Comparison of ENCODE assay signal across 37 cellular contexts in the genomic region with DNA sequence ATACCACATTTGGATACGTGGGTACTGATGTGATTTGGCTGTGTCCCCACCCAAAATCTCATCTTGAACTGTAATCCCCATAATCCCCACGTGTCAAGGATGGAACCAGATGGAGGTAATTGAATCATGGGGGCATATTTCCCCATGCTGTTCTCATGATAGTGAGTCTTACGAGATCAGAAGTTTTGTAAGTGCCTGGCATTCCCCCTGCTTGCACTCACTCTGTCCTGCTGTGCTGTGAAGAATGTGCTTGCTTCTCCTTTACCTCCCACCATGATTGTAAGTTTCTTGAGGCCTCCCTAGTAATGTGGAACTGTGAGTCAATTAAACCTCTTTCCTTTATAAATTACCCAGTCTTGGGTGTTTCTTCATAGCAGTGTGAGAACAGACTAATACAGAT.
"Had no signal": no experiment of that assay in that cellular context is flagged by ENCODE, and none has a peak within 500 bp of the region (broad histone marks: within the 10 kb centered on the region; RNA-seq: fewer than 3 reads in every experiment).

No MANE protein-coding gene starts in this region.

- H3K4me3 ChIP-seq: Peyer's patch had no signal

- H3K4me3 Mint-ChIP-seq: activated B cell treated with CpG ODN at 0.5 μM for 24 hours; activated CD4-positive, alpha-beta memory T cell treated with anti-CD3 and anti-CD28 coated beads for 36 hours; activated CD8-positive, alpha-beta memory T cell treated with anti-CD3 and anti-CD28 coated beads, Interleukin-2, amount 10 ng/mL, durations not matched to agents 7 days and 5 days; activated naive CD4-positive, alpha-beta T cell treated with anti-CD3 and anti-CD28 coated beads, Interleukin-2, amount 10 ng/mL, durations not matched to agents 7 days and 5 days; activated naive CD8-positive, alpha-beta T cell; activated naive CD8-positive, alpha-beta T cell treated with anti-CD3 and anti-CD28 coated beads, Interleukin-2, amount 50 U/mL, for 24 hours; brain had no signal

- H3K9me3 ChIP-seq: Peyer's patch had no signal

- H3K27me3 Mint-ChIP-seq: activated B cell treated with CpG ODN at 0.5 μM for 24 hours; activated CD4-positive, alpha-beta memory T cell treated with anti-CD3 and anti-CD28 coated beads for 36 hours; activated CD8-positive, alpha-beta memory T cell treated with anti-CD3 and anti-CD28 coated beads, Interleukin-2, amount 10 ng/mL, durations not matched to agents 7 days and 5 days; activated naive CD4-positive, alpha-beta T cell treated with anti-CD3 and anti-CD28 coated beads, Interleukin-2, amount 10 ng/mL, durations not matched to agents 7 days and 5 days; activated naive CD8-positive, alpha-beta T cell treated with anti-CD3 and anti-CD28 coated beads, Interleukin-2, amount 50 U/mL, for 24 hours had no signal

- H3K9me3 Mint-ChIP-seq: activated naive CD4-positive, alpha-beta T cell treated with anti-CD3 and anti-CD28 coated beads, Interleukin-2, amount 10 ng/mL, durations not matched to agents 7 days and 5 days had no signal

- H3K36me3 ChIP-seq: Peyer's patch had no signal

- H3K9ac ChIP-seq: KMS-11 had no signal

- H3K4me2 ChIP-seq: KMS-11 had no signal

- H3K27me3 ChIP-seq: Peyer's patch had no signal

- H3K27ac Mint-ChIP-seq: activated B cell treated with CpG ODN at 0.5 μM for 24 hours; activated CD4-positive, alpha-beta memory T cell treated with anti-CD3 and anti-CD28 coated beads for 36 hours; activated CD8-positive, alpha-beta memory T cell treated with anti-CD3 and anti-CD28 coated beads, Interleukin-2, amount 10 ng/mL, durations not matched to agents 7 days and 5 days; activated naive CD4-positive, alpha-beta T cell treated with anti-CD3 and anti-CD28 coated beads, Interleukin-2, amount 10 ng/mL, durations not matched to agents 7 days and 5 days; activated naive CD8-positive, alpha-beta T cell; activated naive CD8-positive, alpha-beta T cell treated with anti-CD3 and anti-CD28 coated beads, Interleukin-2, amount 50 U/mL, for 24 hours; brain had no signal

- H3K27ac ChIP-seq: KMS-11, Peyer's patch, VCaP had no signal

- ATAC-seq: activated CD8-positive, alpha-beta memory T cell treated with anti-CD3 and anti-CD28 coated beads, Interleukin-2, amount 10 ng/mL, durations not matched to agents 7 days and 5 days; activated naive CD8-positive, alpha-beta T cell treated with anti-CD3 and anti-CD28 coated beads, Interleukin-2, amount 50 U/mL, for 24 hours; PC-3; SK-N-SH treated with all-trans-retinoic acid at 6 μM for 48 hours had no signal

- H3K4me1 Mint-ChIP-seq: activated B cell treated with CpG ODN at 0.5 μM for 24 hours; activated CD8-positive, alpha-beta memory T cell treated with anti-CD3 and anti-CD28 coated beads, Interleukin-2, amount 10 ng/mL, durations not matched to agents 7 days and 5 days; activated naive CD4-positive, alpha-beta T cell treated with anti-CD3 and anti-CD28 coated beads, Interleukin-2, amount 10 ng/mL, durations not matched to agents 7 days and 5 days; activated naive CD8-positive, alpha-beta T cell treated with anti-CD3 and anti-CD28 coated beads, Interleukin-2, amount 50 U/mL, for 24 hours had no signal

- DNase-seq: activated B cell treated with CpG ODN at 0.5 μM for 24 hours; activated CD4-positive, alpha-beta memory T cell treated with anti-CD3 and anti-CD28 coated beads for 36 hours; activated CD4-positive, alpha-beta T cell treated with anti-CD3 and anti-CD28 coated beads for 4 hours; activated CD4-positive, alpha-beta T cell treated with anti-CD3 and anti-CD28 coated beads, Interleukin-2, amount 50 U/mL, for 1 hour; activated CD4-positive, CD25-positive, alpha-beta regulatory T cell treated with anti-CD3 and anti-CD28 coated beads, Interleukin-2, amount 50 U/mL, for 72 hours; activated CD8-positive, alpha-beta memory T cell treated with anti-CD3 and anti-CD28 coated beads for 24 hours; activated CD8-positive, alpha-beta memory T cell treated with anti-CD3 and anti-CD28 coated beads, Interleukin-2, amount 10 ng/mL, durations not matched to agents 7 days and 5 days; activated CD8-positive, alpha-beta memory T cell treated with anti-CD3 and anti-CD28 coated beads, Interleukin-2, amount 50 U/mL, for 48 hours; activated effector memory CD4-positive, alpha-beta T cell treated with Interleukin-2 at 50 U/mL for 16 hours; activated naive CD4-positive, alpha-beta T cell treated with anti-CD3 and anti-CD28 coated beads, Interleukin-2, amount 10 ng/mL, durations not matched to agents 7 days and 5 days; activated naive CD8-positive, alpha-beta T cell treated with anti-CD3 and anti-CD28 coated beads, Interleukin-2, amount 50 U/mL, for 24 hours; activated T-cell treated with anti-CD3 and anti-CD28 coated beads, Interleukin-2, amount 50 U/mL, for 48 hours; anterior cingulate cortex; central memory CD4-positive, alpha-beta T cell; MM.1S; NCI-H1105; NCI-H1436; NCI-H1694; NCI-H1930; NCI-H2081 treated with DMSO at 0.1 percent for 48 hours; NCI-H345; NCI-H526 treated with DMSO at 0.1 percent for 48 hours; NCI-H774; NK-92 treated with Interleukin-12 subunit alpha and Interleukin-12 subunit beta, amount 100 ng/mL, for 24 hours; PC-3; Peyer's patch; RPMI8226; SIG-M5; SW 1271; T-helper 1 cell; T-helper 2 cell; T-helper 9 cell had no signal

- H3K4me1 ChIP-seq: Peyer's patch had no signal

- H3K36me3 Mint-ChIP-seq: activated CD4-positive, alpha-beta memory T cell treated with anti-CD3 and anti-CD28 coated beads for 36 hours; activated CD8-positive, alpha-beta memory T cell treated with anti-CD3 and anti-CD28 coated beads, Interleukin-2, amount 10 ng/mL, durations not matched to agents 7 days and 5 days; activated naive CD4-positive, alpha-beta T cell treated with anti-CD3 and anti-CD28 coated beads, Interleukin-2, amount 10 ng/mL, durations not matched to agents 7 days and 5 days; activated naive CD8-positive, alpha-beta T cell; brain had no signal
